In genomic region chr7:149692557-149692982, GRCh38 we compare ENCODE assay signal across 15 cellular contexts.
DNase-seq lines count a peak whose midpoint lies in the region; ATAC-seq lines count a peak whose summit lies in the region.
"Had no signal": no experiment of that assay in that cellular context is flagged by ENCODE, and none has a peak within 500 bp of the region (broad histone marks: within the 10 kb centered on the region; RNA-seq: fewer than 3 reads in every experiment).

No MANE protein-coding gene starts in this region.

- peak overlapping the region; percentile 65 for H3K4me3 ChIP-seq in HUES64 (ENCODE audit: low read length)
- H3K4me3 ChIP-seq: thyroid gland had no signal

- no peaks in the 10 kb centered on the region for H3K36me3 ChIP-seq in HUES64 (ENCODE audit: insufficient read depth, low read length)
- H3K36me3 ChIP-seq: pancreas, thyroid gland had no signal

- H3K27me3 ChIP-seq in HUES64 (ENCODE audit: insufficient read depth, low read length): peaks cover 11% of the 10 kb centered on the region

- no peak overlapping the region for H3K27ac ChIP-seq in HUES64 (ENCODE audit: low read depth, low read length)
- H3K27ac ChIP-seq: HL-60, pancreas, thyroid gland had no signal

- no peaks in the 10 kb centered on the region for H3K9me3 ChIP-seq in HUES64 (ENCODE audit: insufficient read depth, low read depth, low read length)
- H3K9me3 ChIP-seq: pancreas, thyroid gland had no signal

- peak; percentile 36 for ATAC-seq in stimulated activated naive CD8-positive, alpha-beta T cell treated with anti-CD3 and anti-CD28 coated beads, Interleukin-15, Interleukin-2, amounts not matched to agents 100 U/mL and 50 U/mL, for 24 hours
- ATAC-seq in GM21786 (IDR thresholded peaks at IDR 0.05; ENCODE audit: unreplicated experiment) (no peak), sciatic nerve (no peak), HG03108 (IDR thresholded peaks at IDR 0.05; ENCODE audit: unreplicated experiment) (no peak)
- ATAC-seq: pancreas, T-cell had no signal

- H3K4me1 ChIP-seq in HUES64 (ENCODE audit: insufficient read depth, low read length): no peaks in the 10 kb centered on the region
- H3K4me1 ChIP-seq: pancreas had no signal

- WGBS in HUES64: 2% methylated on average over 43 of the region's 43 CpGs

- DNase-seq in cerebellum (ENCODE audit: low spot score) (peak; percentile 45), iPS-NIHi11 (ENCODE audit: low spot score) (peak; percentile 38), sciatic nerve (ENCODE audit: low spot score) (no peak)
- no peak for DNase-seq in stimulated activated naive CD8-positive, alpha-beta T cell treated with anti-CD3 and anti-CD28 coated beads, Interleukin-15, Interleukin-2, amounts not matched to agents 100 U/mL and 50 U/mL, for 24 hours
- DNase-seq: activated CD4-positive, alpha-beta memory T cell treated with anti-CD3 and anti-CD28 coated beads for 36 hours; Calu3; kidney glomerular epithelial cell; NCI-H1694; pancreas; T-cell; thyroid gland had no signal

- intact Hi-C loops in sciatic nerve (cut with DNase I): no loop called here

- peak overlapping the region; percentile 47; the same call in 1 of the 2 replicates for H3K9ac ChIP-seq in HUES64 (ENCODE audit: low read depth, low read length)

Comparison
In these comparisons a context has a peak if more than half of its experiments do, and no peak if none do; other contexts are left out.
1. DNase-seq: peak in cerebellum (single experiment) and iPS-NIHi11 (single experiment); none in stimulated activated naive CD8-positive, alpha-beta T cell treated with anti-CD3 and anti-CD28 coated beads, Interleukin-15, Interleukin-2, amounts not matched to agents 100 U/mL and 50 U/mL, for 24 hours (single experiment) and sciatic nerve (single experiment).